Comparison of ENCODE assay signal across 10 cellular contexts in the genomic region with DNA sequence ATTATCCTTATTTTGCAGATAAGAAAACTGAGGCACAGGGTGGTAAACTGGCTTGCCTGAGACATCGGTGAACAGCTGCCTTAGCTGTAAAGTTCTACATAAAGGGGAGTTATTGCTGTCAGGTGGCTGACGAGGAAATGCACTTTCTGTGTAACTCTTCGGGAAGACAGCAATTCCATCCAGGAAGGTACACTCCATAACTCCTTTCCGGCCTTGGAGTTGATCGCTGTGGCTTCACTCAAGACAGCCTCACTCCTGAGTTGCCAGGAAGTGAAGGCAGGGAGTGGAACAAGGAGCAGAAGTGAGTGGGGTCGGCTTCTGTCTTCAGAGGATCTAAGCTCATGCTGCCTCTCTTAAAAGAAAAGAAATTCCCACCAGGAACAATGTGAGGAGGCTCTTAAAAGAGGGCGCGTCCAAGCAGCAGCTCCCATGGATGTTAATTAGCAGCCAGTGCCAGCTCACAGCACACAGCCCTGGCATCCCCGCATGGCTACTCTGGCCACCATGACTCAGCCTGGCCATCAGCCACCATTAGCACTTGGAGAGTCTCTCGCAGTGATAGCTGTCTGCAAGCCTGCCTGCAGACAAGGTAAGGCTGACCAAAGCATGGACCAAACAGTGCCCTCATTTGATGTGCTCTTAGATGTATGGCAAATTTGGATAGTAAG.
DNase-seq lines count a peak whose midpoint lies in the region; ATAC-seq and TF ChIP-seq lines count a peak whose summit lies in the region.
"Had no signal": no experiment of that assay in that cellular context is flagged by ENCODE, and none has a peak within 500 bp of the region (broad histone marks: within the 10 kb centered on the region; RNA-seq: fewer than 3 reads in every experiment).

No MANE protein-coding gene starts in this region.

- peaks cover 79% of the 10 kb centered on the region for H3K36me3 ChIP-seq in SJSA1
- H3K36me3 ChIP-seq in osteoblast (ENCODE audit: insufficient read depth, low read length), result peaks cover 26% of the 10 kb centered on the region
- H3K36me3 ChIP-seq: ovary had no signal

- DNase-seq in ELR (ENCODE audit: low read depth) (peak; percentile 81), SJSA1 (ENCODE audit: low read depth in 1 of 2, low spot score in 2 of 2) (peak; percentile 57 to 71), fibroblast of peridontal ligament (ENCODE audit: extremely low read depth) (peak; percentile 59), osteoblast (ENCODE audit: insufficient read length, low spot score, missing footprints) (peak; percentile 93), NCI-H774 (lab: John Stamatoyannopoulos, UW) (no peak)
- DNase-seq: NCI-H1436, ovary had no signal

- no peaks in the 10 kb centered on the region for H4K20me1 ChIP-seq in osteoblast (ENCODE audit: insufficient read depth, low read length)

- H3K9me3 ChIP-seq in SJSA1 (replicated peaks) (no peaks in the 10 kb centered on the region), osteoblast (ENCODE audit: low read depth, low read length) (no peaks in the 10 kb centered on the region)
- H3K9me3 ChIP-seq: ovary had no signal

- no peaks in the 10 kb centered on the region for H3K79me2 ChIP-seq in osteoblast (ENCODE audit: insufficient read depth, low read length)

- H3K27me3 ChIP-seq in SJSA1 (replicated peaks), result no peaks in the 10 kb centered on the region
- H3K27me3 ChIP-seq in osteoblast (ENCODE audit: insufficient read depth, low read length), result no peaks in the 10 kb centered on the region
- H3K27me3 ChIP-seq: ovary had no signal

- H2AFZ ChIP-seq in osteoblast (ENCODE audit: low read length), result peak overlapping the region; percentile 14

- ATAC-seq in GM18519 (IDR thresholded peaks at IDR 0.05; ENCODE audit: low FRiP score, unreplicated experiment) (no peak), HG03045 (IDR thresholded peaks at IDR 0.05; ENCODE audit: unreplicated experiment) (no peak), HG03159 (IDR thresholded peaks at IDR 0.05; ENCODE audit: unreplicated experiment) (no peak)

- TF ChIP-seq CTCF in osteoblast (IDR thresholded peaks at IDR 0.05; ENCODE audit: extremely low read depth, low read depth, low read length), result no peak

- H3K4me3 ChIP-seq in SJSA1, result no peak overlapping the region
- H3K4me3 ChIP-seq in osteoblast (ENCODE audit: insufficient read depth, low read length), result no peak overlapping the region
- H3K4me3 ChIP-seq: ovary had no signal

- H3K4me2 ChIP-seq in osteoblast (ENCODE audit: insufficient read depth, low read length), result no peak overlapping the region

- H3K4me1 ChIP-seq in SJSA1 (replicated peaks), result peaks cover 83% of the 10 kb centered on the region
- H3K4me1 ChIP-seq in osteoblast (ENCODE audit: insufficient read depth, low read length), result peaks cover 61% of the 10 kb centered on the region

- H3K27ac ChIP-seq in SJSA1, result peak overlapping the region; percentile 19; the same call in 1 of the 2 replicates
- H3K27ac ChIP-seq in osteoblast (ENCODE audit: low read depth, low read length), result peak overlapping the region; percentile 43
- H3K27ac ChIP-seq: ovary had no signal
